Comparison of ENCODE assay signal across 11 cellular contexts in genomic region chr5:81393430-81393782, GRCh38. TPM values are rescaled to one million over a fixed set of nuclear protein-coding genes. Genes with fewer than 3 reads are reported as not detected.
DNase-seq lines count a peak whose midpoint lies in the region; TF ChIP-seq lines count a peak whose summit lies in the region.
"Had no signal": no experiment of that assay in that cellular context is flagged by ENCODE, and none has a peak within 500 bp of the region (broad histone marks: within the 10 kb centered on the region; RNA-seq: fewer than 3 reads in every experiment).

No MANE protein-coding gene starts in this region.

- POLR2A ChIA-PET in AG04450 (lab: Yijun Ruan, JAX): no interaction called here

- H3K4me3 ChIP-seq in AG04450 (ENCODE audit: low read depth, low read length) (peak overlapping the region; percentile 55), HUES6 (ENCODE audit: low read depth, low read length) (peak overlapping the region; percentile 56), epithelial cell of esophagus (ENCODE audit: low read length) (peak overlapping the region; percentile 20), osteoblast (ENCODE audit: insufficient read depth, low read length) (peak overlapping the region; percentile 67), lower leg skin (ENCODE audit: low read depth, poor library complexity, severe bottlenecking) (no peak overlapping the region)

- H3K27me3 ChIP-seq in AG04450 (ENCODE audit: control insufficient read depth, insufficient read depth, low read length): peaks cover 3% of the 10 kb centered on the region
- peaks cover 20% of the 10 kb centered on the region for H3K27me3 ChIP-seq in HUES6 (ENCODE audit: control insufficient read depth, insufficient read depth, low read length)
- peaks cover 8% of the 10 kb centered on the region for H3K27me3 ChIP-seq in osteoblast (ENCODE audit: insufficient read depth, low read length)

- no peaks in the 10 kb centered on the region for H4K20me1 ChIP-seq in osteoblast (ENCODE audit: insufficient read depth, low read length)

- H3K36me3 ChIP-seq in HUES6 (ENCODE audit: control insufficient read depth, insufficient read depth, low read length) (no peaks in the 10 kb centered on the region), osteoblast (ENCODE audit: insufficient read depth, low read length) (no peaks in the 10 kb centered on the region)

- TF ChIP-seq CTCF in AG04450 (IDR thresholded peaks at IDR 0.05; ENCODE audit: low read depth, low read length) (no peak), epithelial cell of esophagus (IDR thresholded peaks at IDR 0.05; ENCODE audit: insufficient read depth, low read depth, low read length, missing control alignments) (peak; percentile 2), osteoblast (IDR thresholded peaks at IDR 0.05; ENCODE audit: extremely low read depth, low read depth, low read length) (no peak), lower leg skin (IDR thresholded peaks at IDR 0.05) (no peak)

- TF ChIP-seq POLR2A in lower leg skin (IDR thresholded peaks at IDR 0.05): no peak

- intact Hi-C loops in lower leg skin (cut with DNase I; ENCODE audit: low total_unique reads): no loop called here

- no peak overlapping the region for H3K9ac ChIP-seq in HUES6 (ENCODE audit: low read length)

- no peaks in the 10 kb centered on the region for H3K79me2 ChIP-seq in osteoblast (ENCODE audit: insufficient read depth, low read length)

- H3K9me3 ChIP-seq in AG04450 (ENCODE audit: control insufficient read depth, insufficient read depth, low read length) (no peaks in the 10 kb centered on the region), HUES6 (ENCODE audit: control insufficient read depth, insufficient read depth, low read depth, low read length) (peaks cover 3% of the 10 kb centered on the region; the same call in 1 of the 2 replicates), osteoblast (ENCODE audit: low read depth, low read length) (no peaks in the 10 kb centered on the region)

- H3K4me2 ChIP-seq in osteoblast (ENCODE audit: insufficient read depth, low read length): peak overlapping the region; percentile 94

- no peak for DNase-seq in AG04450 (ENCODE audit: low read depth, low spot score)
- DNase-seq in epithelial cell of esophagus (ENCODE audit: low read depth): no peak
- no peak for DNase-seq in osteoblast (ENCODE audit: insufficient read length, low spot score, missing footprints)
- no peak for DNase-seq in lower leg skin (ENCODE audit: low spot score in 2 of 2)
- DNase-seq in NCI-H1048 (lab: John Stamatoyannopoulos, UW): no peak
- DNase-seq in kidney tubule cell (ENCODE audit: low spot score): no peak
- DNase-seq in NCI-H69 (lab: John Stamatoyannopoulos, UW): no peak
- DNase-seq: GF-D8, Kasumi-1 had no signal

- H3K4me1 ChIP-seq in HUES6 (ENCODE audit: control insufficient read depth, insufficient read depth, low read length) (no peaks in the 10 kb centered on the region), osteoblast (ENCODE audit: insufficient read depth, low read length) (peaks cover 3% of the 10 kb centered on the region)

- H2AFZ ChIP-seq in osteoblast (ENCODE audit: low read length): peak overlapping the region; percentile 60

- CTCF ChIA-PET in AG04450 (lab: Charles Lee): interaction anchor here (1.2 to 1.3 kb wide), 2 partner anchors 12 to 90 kb away, joined by 3 to 10 read pairs; no protein-coding TSS in a partner anchor

- WGBS in lower leg skin, 2 donors: 27 to 32% methylated on average over 10 of the region's 10 CpGs

- H3K27ac ChIP-seq in AG04450 (ENCODE audit: low read depth, low read length): no peak overlapping the region
- no peak overlapping the region for H3K27ac ChIP-seq in HUES6 (ENCODE audit: low read depth, low read length)
- H3K27ac ChIP-seq in osteoblast (ENCODE audit: low read depth, low read length): no peak overlapping the region

RNA-seq across cellular contexts. Expression of gene ACOT12, which starts 0.5 kb away (rescaled TPM):
- 0.56 and 0.58 TPM in 2 replicates for polyA plus RNA-seq in AG04450 (2011; rRNA removed)
- polyA minus RNA-seq in AG04450 (2011; rRNA and poly(A)+ RNA removed): 0.13 TPM in 1 of 2 replicates, not detected in the other
- total RNA-seq in osteoblast (0.29 TPM in 1 of 2 replicates, not detected in the other), lower leg skin (1 to 10 TPM in 1 of 4 donors, not detected in 3; 1.1 TPM)
- total RNA-seq: RPMI7951 had no signal
